ENCODE assay signal across 21 cellular contexts in genomic region chr18:46179306-46179705, GRCh38.
A peak's percentile ranks its signal among the peaks of the same experiment; 100 is the strongest.
DNase-seq lines count a peak whose midpoint lies in the region; ATAC-seq and TF ChIP-seq lines count a peak whose summit lies in the region.
"Had no signal": no experiment of that assay in that cellular context is flagged by ENCODE, and none has a peak within 500 bp of the region (broad histone marks: within the 10 kb centered on the region; RNA-seq: fewer than 3 reads in every experiment).

No MANE protein-coding gene starts in this region.

- H3K9me3 Mint-ChIP-seq in activated naive CD4-positive, alpha-beta T cell treated with anti-CD3 and anti-CD28 coated beads, Interleukin-2, amount 50 U/mL, for 24 hours = no peaks in the 10 kb centered on the region
- no peaks in the 10 kb centered on the region for H3K9me3 Mint-ChIP-seq in CD4-positive, alpha-beta T cell
- no peaks in the 10 kb centered on the region for H3K9me3 Mint-ChIP-seq in central memory CD8-positive, alpha-beta T cell
- H3K9me3 Mint-ChIP-seq: CD14-positive monocyte; CD8-positive, alpha-beta memory T cell; GM23338 had no signal

- CTCF ChIA-PET in CD4-positive, alpha-beta T cell (lab: Charles Lee) = interaction anchor here (0.7 to 1.4 kb wide), 2 partner anchors 11 to 1251 kb away, joined by 3 read pairs; no protein-coding TSS in a partner anchor

- H3K4me1 Mint-ChIP-seq in activated naive CD4-positive, alpha-beta T cell treated with anti-CD3 and anti-CD28 coated beads, Interleukin-2, amount 50 U/mL, for 24 hours = peaks cover 70% of the 10 kb centered on the region
- H3K4me1 Mint-ChIP-seq in CD4-positive, alpha-beta T cell (ENCODE audit: low read depth) = peaks cover 76% of the 10 kb centered on the region
- peaks cover 53% of the 10 kb centered on the region for H3K4me1 Mint-ChIP-seq in central memory CD8-positive, alpha-beta T cell

- H3K27me3 ChIP-seq in CD4-positive, alpha-beta T cell (ENCODE audit: control insufficient read depth, insufficient read depth, low read length) = no peaks in the 10 kb centered on the region
- H3K27me3 ChIP-seq: BLaER1 had no signal

- H3K27ac Mint-ChIP-seq in activated naive CD4-positive, alpha-beta T cell treated with anti-CD3 and anti-CD28 coated beads, Interleukin-2, amount 50 U/mL, for 24 hours = peak overlapping the region; percentile 92
- H3K27ac Mint-ChIP-seq in CD4-positive, alpha-beta T cell = no peak overlapping the region
- peak overlapping the region; percentile 74 for H3K27ac Mint-ChIP-seq in central memory CD8-positive, alpha-beta T cell (ENCODE audit: low read depth)
- H3K27ac Mint-ChIP-seq: GM23338 had no signal

- H3K27me3 Mint-ChIP-seq in activated naive CD4-positive, alpha-beta T cell treated with anti-CD3 and anti-CD28 coated beads, Interleukin-2, amount 50 U/mL, for 24 hours = no peaks in the 10 kb centered on the region
- H3K27me3 Mint-ChIP-seq in CD4-positive, alpha-beta T cell = no peaks in the 10 kb centered on the region
- H3K27me3 Mint-ChIP-seq in central memory CD8-positive, alpha-beta T cell = no peaks in the 10 kb centered on the region
- H3K27me3 Mint-ChIP-seq: CD8-positive, alpha-beta memory T cell had no signal

- no peak for DNase-seq in activated naive CD4-positive, alpha-beta T cell treated with anti-CD3 and anti-CD28 coated beads, Interleukin-2, amount 50 U/mL, for 16 hours
- DNase-seq in CD4-positive, alpha-beta T cell = no peak
- no peak for DNase-seq in central memory CD8-positive, alpha-beta T cell (ENCODE audit: low spot score in 2 of 2)
- DNase-seq in putamen (ENCODE audit: low spot score) (peak; percentile 31), NCI-H526 (lab: John Stamatoyannopoulos, UW) (no peak)
- DNase-seq: 8988T; CD8-positive, alpha-beta memory T cell; COR-L47; DMS 273 treated with DMSO at 0.1 percent for 48 hours; DMS53; DND-41; EL; HCEC 1CT had no signal

- no peak overlapping the region for H3K27ac ChIP-seq in CD4-positive, alpha-beta T cell (ENCODE audit: low read depth, low read length)
- H3K27ac ChIP-seq: BLaER1, HL-60 had no signal

- no peak for TF ChIP-seq CTCF in CD4-positive, alpha-beta T cell (IDR thresholded peaks at IDR 0.05)

- H3K4me3 Mint-ChIP-seq in activated naive CD4-positive, alpha-beta T cell treated with anti-CD3 and anti-CD28 coated beads, Interleukin-2, amount 50 U/mL, for 24 hours = peak overlapping the region; percentile 60
- H3K4me3 Mint-ChIP-seq in CD4-positive, alpha-beta T cell = peak overlapping the region; percentile 15
- no peak overlapping the region for H3K4me3 Mint-ChIP-seq in central memory CD8-positive, alpha-beta T cell
- H3K4me3 Mint-ChIP-seq: CD14-positive monocyte, GM23338 had no signal

- ATAC-seq in CD4-positive, alpha-beta T cell (ENCODE audit: poor library complexity) = no peak
- no peak for ATAC-seq in central memory CD8-positive, alpha-beta T cell (replicated peaks; ENCODE audit: extremely low read depth, poor library complexity, severe bottlenecking)
- ATAC-seq in GM21576 (IDR thresholded peaks at IDR 0.05; ENCODE audit: unreplicated experiment) (no peak), HG03045 (IDR thresholded peaks at IDR 0.05; ENCODE audit: unreplicated experiment) (no peak)
- ATAC-seq: GM12878, GM23338 had no signal

- POLR2A ChIA-PET in CD4-positive, alpha-beta T cell (lab: Charles Lee) = interaction anchor here (0.7 kb wide), 1 partner anchor 43 kb away, joined by 3 read pairs; no protein-coding TSS in a partner anchor

- no peaks in the 10 kb centered on the region for H3K9me3 ChIP-seq in CD4-positive, alpha-beta T cell (ENCODE audit: control insufficient read depth, low read length)
- H3K9me3 ChIP-seq: BLaER1 had no signal

- intact Hi-C loops in CD4-positive, alpha-beta T cell (cut with DNase I, micrococcal nuclease) = loop anchor here in 1 of 2 experiments (10.0 kb wide), 1 partner anchor 735 kb away; the partner anchor contains the start of genes KATNAL2 and PIAS2

- H3K36me3 Mint-ChIP-seq in activated naive CD4-positive, alpha-beta T cell treated with anti-CD3 and anti-CD28 coated beads, Interleukin-2, amount 50 U/mL, for 24 hours = peaks cover 6% of the 10 kb centered on the region
- peaks cover 17% of the 10 kb centered on the region for H3K36me3 Mint-ChIP-seq in CD4-positive, alpha-beta T cell (ENCODE audit: low read depth)
- peaks cover 13% of the 10 kb centered on the region for H3K36me3 Mint-ChIP-seq in central memory CD8-positive, alpha-beta T cell (ENCODE audit: insufficient read depth)
